8 cellular contexts compared by ENCODE assay signal in genomic region chr17:81666342-81667191, GRCh38. TPM values are rescaled to one million over a fixed set of nuclear protein-coding genes. Genes with fewer than 3 reads are reported as not detected.
A peak's percentile ranks its signal among the peaks of the same experiment; 100 is the strongest.
DNase-seq lines count a peak whose midpoint lies in the region; ATAC-seq and TF ChIP-seq lines count a peak whose summit lies in the region.

Gene CCDC137 (plus strand): TSS chr17:81666737. CDS start chr17:81666767, 30 bp downstream.
Gene OXLD1 (minus strand): TSS chr17:81666605. CDS start chr17:81666577, 28 bp downstream.

- peak within 1 kb of the TSS; percentile 99 for H3K9ac ChIP-seq in BLaER1
- H3K9ac ChIP-seq in colonic mucosa (ENCODE audit: low read depth in 2 of 2, low read length in 2 of 2): peak within 1 kb of the TSS; percentile 91 to 95

- ATAC-seq in GM19324 (IDR thresholded peaks at IDR 0.05; ENCODE audit: low FRiP score, unreplicated experiment) (peak; percentile 93), HG03460 (IDR thresholded peaks at IDR 0.05; ENCODE audit: unreplicated experiment) (peak; percentile 86), left colon (peak; percentile 97)

- H3K27ac ChIP-seq in BLaER1 (peak within 1 kb of the TSS; percentile 99), colonic mucosa (peak within 1 kb of the TSS; percentile 76)

- no peaks in the 10 kb centered on the region for H3K27me3 ChIP-seq in BLaER1
- H3K27me3 ChIP-seq in colonic mucosa: no peaks in the 10 kb centered on the region

- H3K4me3 ChIP-seq in BLaER1: peak within 1 kb of the TSS; percentile 100
- H3K4me3 ChIP-seq in colonic mucosa: peak within 1 kb of the TSS; percentile 97

- no peak for TF ChIP-seq CTCF in colonic mucosa (IDR thresholded peaks at IDR 0.05)

- H3K9me3 ChIP-seq in BLaER1 (no peaks in the 10 kb centered on the region), colonic mucosa (no peaks in the 10 kb centered on the region)

- H4K20me1 ChIP-seq in BLaER1: peaks cover 12% of the 10 kb centered on the region; the same call in 1 of the 2 replicates

- H3K4me2 ChIP-seq in BLaER1: peak within 1 kb of the TSS; percentile 99

- intact Hi-C loops in colonic mucosa (cut with DNase I) (no loop called here), left colon (cut with DNase I, micrococcal nuclease) (no loop called here)

- H3K36me3 ChIP-seq in BLaER1 (peaks cover 56% of the 10 kb centered on the region), colonic mucosa (no peaks in the 10 kb centered on the region)

- H3K4me1 ChIP-seq in BLaER1 (peaks cover 53% of the 10 kb centered on the region), colonic mucosa (peaks cover 16% of the 10 kb centered on the region)

- DNase-seq in NCI-H526 (lab: John Stamatoyannopoulos, UW) (peak; percentile 87 to 98), colonic mucosa (peak; percentile 97), left colon (peak; percentile 97)
- peak; percentile 97 for DNase-seq in activated CD4-positive, alpha-beta T cell treated with anti-CD3 and anti-CD28 coated beads for 48 hours
- peak; percentile 82 to 89 for DNase-seq in stimulated activated CD4-positive, alpha-beta T cell treated with anti-CD3 and anti-CD28 coated beads, Interleukin-1b, Interleukin-23, amount 100 ng/mL, for 4 hours (ENCODE audit: low read depth in 2 of 2)

RNA-seq across cellular contexts. Expression of gene CCDC137, which starts in this region (rescaled TPM):
- total RNA-seq in colonic mucosa: 10 to 100 TPM; 13.7 to 41.1 TPM
- total RNA-seq in left colon: 10 to 100 TPM; 14.0 to 19.4 TPM

RNA-seq across cellular contexts. Expression of gene OXLD1, which starts in this region (rescaled TPM):
- total RNA-seq in colonic mucosa (10 to 100 TPM; 21.7 to 42.8 TPM), left colon (10 to 100 TPM; 24.6 to 36.6 TPM)

Comparison
In these comparisons a context has a peak if more than half of its experiments do, and no peak if none do; other contexts are left out.
1. Peak in every context shown above with its lines: DNase-seq, ATAC-seq, H3K4me3 ChIP-seq and H3K27ac ChIP-seq.